28 cellular contexts compared by ENCODE assay signal in genomic region chr2:112954364-112954763, GRCh38. TPM values are rescaled to one million over a fixed set of nuclear protein-coding genes. Genes with fewer than 3 reads are reported as not detected.
A peak's percentile ranks its signal among the peaks of the same experiment; 100 is the strongest.
DNase-seq lines count a peak whose midpoint lies in the region; ATAC-seq, FAIRE-seq and TF ChIP-seq lines count a peak whose summit lies in the region.
"Had no signal": no experiment of that assay in that cellular context is flagged by ENCODE, and none has a peak within 500 bp of the region (broad histone marks: within the 10 kb centered on the region; RNA-seq: fewer than 3 reads in every experiment).

No MANE protein-coding gene starts in this region.

- FAIRE-seq in HepG2 (lab: Jason Lieb, UNC): no peak
- FAIRE-seq: A549, D721Med, GM12878, GM19239, H54 had no signal

- DNase-seq in HepG2 (ENCODE audit: low spot score) (no peak), right lobe of liver (no peak), epithelial cell of esophagus (ENCODE audit: low read depth) (peak; percentile 33), esophagus muscularis mucosa (ENCODE audit: extremely low spot score) (peak; percentile 66), NK-92 (lab: John Stamatoyannopoulos, UW; ENCODE audit: unreplicated experiment) (no peak), SW 1271 (lab: John Stamatoyannopoulos, UW) (no peak)
- DNase-seq in activated CD8-positive, alpha-beta memory T cell treated with anti-CD3 and anti-CD28 coated beads, Interleukin-2, amount 10 ng/mL, durations not matched to agents 7 days and 5 days: no peak
- DNase-seq: 8988T; ACHN; AML-193; BE2C; CD4-positive, alpha-beta T cell; CD8-positive, alpha-beta memory T cell; DMS 273 treated with DMSO at 0.1 percent for 48 hours; DMS79; EL; GDM1; HFFc6 had no signal

- H3K9me3 Mint-ChIP-seq in activated CD8-positive, alpha-beta memory T cell treated with anti-CD3 and anti-CD28 coated beads, Interleukin-2, amount 10 ng/mL, durations not matched to agents 7 days and 5 days (ENCODE audit: low read depth): no peaks in the 10 kb centered on the region
- H3K9me3 Mint-ChIP-seq: CD4-positive, alpha-beta T cell; HFFc6 had no signal

- in situ Hi-C loops in HepG2 (cut with HindIII; ENCODE audit: extremely low pct_ligation_motif_present, low pct_unique_long_range_greater_than_20kb): no loop called here

- H3K27ac ChIP-seq in HepG2 (ENCODE audit: extremely low read length, insufficient read depth, low read length) (no peak overlapping the region), right lobe of liver (no peak overlapping the region), esophagus muscularis mucosa (replicated peaks in 1 of 4) (no peak overlapping the region), thymus (ENCODE audit: low read depth) (peak overlapping the region; percentile 2)
- H3K27ac ChIP-seq: A549; BLaER1 treated with 17β-estradiol and CSF1 and Interleukin-3, amounts not matched to agents 10 nM and 100 nM had no signal

- WGBS in HepG2 (ENCODE audit: low lambda C conversion rate): 34% methylated on average over 7 of the region's 7 CpGs
- WGBS in right lobe of liver (ENCODE audit: insufficient coverage, low coverage, low lambda C conversion rate, missing lambda C conversion rate): 89% methylated on average over 6 of the region's 7 CpGs
- WGBS in esophagus muscularis mucosa: 91% methylated on average over 7 of the region's 7 CpGs
- 94% methylated on average over 7 of the region's 7 CpGs for WGBS in thymus

- H3K27me3 ChIP-seq in HepG2 (ENCODE audit: control insufficient read depth in 1 of 2, insufficient read depth in 2 of 2, low read length in 2 of 2) (peaks cover 0 to 21% of the 10 kb centered on the region in 2 experiments; a peak in 4 of 5 replicates), right lobe of liver (no peaks in the 10 kb centered on the region), esophagus muscularis mucosa (peaks cover 0 to 6% (median 0%) of the 10 kb centered on the region in 4 donors), thymus (ENCODE audit: control insufficient read depth, insufficient read depth) (no peaks in the 10 kb centered on the region)
- H3K27me3 ChIP-seq: BE2C; BLaER1 treated with 17β-estradiol and CSF1 and Interleukin-3, amounts not matched to agents 10 nM and 100 nM had no signal

- H3K27me3 Mint-ChIP-seq in activated CD8-positive, alpha-beta memory T cell treated with anti-CD3 and anti-CD28 coated beads, Interleukin-2, amount 10 ng/mL, durations not matched to agents 7 days and 5 days: peaks cover 38% of the 10 kb centered on the region

- H3K4me3 ChIP-seq in HepG2 (replicated peaks in 1 of 3; ENCODE audit: insufficient read depth in 1 of 3, low read depth in 2 of 3, low read length in 3 of 3): no peak overlapping the region
- no peak overlapping the region for H3K4me3 ChIP-seq in right lobe of liver
- H3K4me3 ChIP-seq in epithelial cell of esophagus (ENCODE audit: low read length): no peak overlapping the region
- no peak overlapping the region for H3K4me3 ChIP-seq in esophagus muscularis mucosa
- H3K4me3 ChIP-seq in thymus (ENCODE audit: low read length): no peak overlapping the region
- H3K4me3 ChIP-seq: A549; BLaER1 treated with 17β-estradiol and CSF1 and Interleukin-3, amounts not matched to agents 10 nM and 100 nM; GM12878; GM23338; HAP-1 had no signal

- H3K79me2 ChIP-seq in HepG2 (ENCODE audit: insufficient read depth, low read length): no peaks in the 10 kb centered on the region

- no peaks in the 10 kb centered on the region for H3K4me1 ChIP-seq in HepG2 (ENCODE audit: insufficient read depth, low read length)
- H3K4me1 ChIP-seq in right lobe of liver: no peaks in the 10 kb centered on the region
- H3K4me1 ChIP-seq in esophagus muscularis mucosa: no peaks in the 10 kb centered on the region
- H3K4me1 ChIP-seq in thymus (ENCODE audit: control insufficient read depth, insufficient read depth, low read length): no peaks in the 10 kb centered on the region
- H3K4me1 ChIP-seq: A549, BE2C, HAP-1 had no signal

- no peak for TF ChIP-seq CTCF in HepG2 (CRISPR knock-in tag; IDR thresholded peaks at IDR 0.05)
- TF ChIP-seq CTCF in right lobe of liver (IDR thresholded peaks at IDR 0.05): no peak
- no peak for TF ChIP-seq CTCF in epithelial cell of esophagus (IDR thresholded peaks at IDR 0.05; ENCODE audit: insufficient read depth, low read depth, low read length, missing control alignments)
- TF ChIP-seq CTCF in esophagus muscularis mucosa (IDR thresholded peaks at IDR 0.05): no peak

- ATAC-seq in HepG2: no peak
- no peak for ATAC-seq in right lobe of liver
- ATAC-seq in activated CD8-positive, alpha-beta memory T cell treated with anti-CD3 and anti-CD28 coated beads, Interleukin-2, amount 10 ng/mL, durations not matched to agents 7 days and 5 days: no peak
- ATAC-seq: A549, GM12878, GM23338 had no signal

- H4K20me1 ChIP-seq in HepG2 (ENCODE audit: insufficient read depth, low read length): no peaks in the 10 kb centered on the region
- H4K20me1 ChIP-seq: BLaER1 treated with 17β-estradiol and CSF1 and Interleukin-3, amounts not matched to agents 10 nM and 100 nM had no signal

- no peak overlapping the region for H3K9ac ChIP-seq in HepG2 (ENCODE audit: insufficient read depth, low read depth, low read length)
- H3K9ac ChIP-seq: BLaER1 treated with 17β-estradiol and CSF1 and Interleukin-3, amounts not matched to agents 10 nM and 100 nM had no signal

- TF ChIP-seq POLR2A in HepG2 (IDR thresholded peaks at IDR 0.05; ENCODE audit: insufficient read depth in 1 of 2, low read depth in 2 of 2, low read length in 2 of 2) (no peak), right lobe of liver (IDR thresholded peaks at IDR 0.05) (no peak), esophagus muscularis mucosa (IDR thresholded peaks at IDR 0.05; ENCODE audit: low read depth) (no peak)

- H2AFZ ChIP-seq in HepG2 (ENCODE audit: low read length): no peak overlapping the region
- H2AFZ ChIP-seq: GM23338 had no signal

- no peak overlapping the region for H3K27ac Mint-ChIP-seq in activated CD8-positive, alpha-beta memory T cell treated with anti-CD3 and anti-CD28 coated beads, Interleukin-2, amount 10 ng/mL, durations not matched to agents 7 days and 5 days
- H3K27ac Mint-ChIP-seq: CD14-positive monocyte; CD4-positive, alpha-beta T cell; CD8-positive, alpha-beta memory T cell; GM23338; HFFc6 had no signal

- H3K36me3 ChIP-seq in HepG2 (replicated peaks in 1 of 2; ENCODE audit: control insufficient read depth in 1 of 2, insufficient read depth in 2 of 2, low read length in 2 of 2) (no peaks in the 10 kb centered on the region), right lobe of liver (no peaks in the 10 kb centered on the region), esophagus muscularis mucosa (no peaks in the 10 kb centered on the region), thymus (ENCODE audit: control insufficient read depth, insufficient read depth) (no peaks in the 10 kb centered on the region)
- H3K36me3 ChIP-seq: BE2C; BLaER1 treated with 17β-estradiol and CSF1 and Interleukin-3, amounts not matched to agents 10 nM and 100 nM; HAP-1 had no signal

- intact Hi-C loops in HepG2 (cut with micrococcal nuclease; ENCODE audit: unreplicated experiment) (no loop called here), right lobe of liver (cut with DNase I) (no loop called here), esophagus muscularis mucosa (cut with DNase I) (loop anchor here (10.0 kb wide), 1 partner anchor 350 kb away; no protein-coding TSS in a partner anchor)

- CTCF ChIA-PET in HepG2 (lab: Yijun Ruan, JAX; ENCODE audit: low intra/inter-chr PET ratio, low total read pairs): no interaction called here
- CTCF ChIA-PET in activated CD8-positive, alpha-beta memory T cell treated with anti-CD3 and anti-CD28 coated beads, Interleukin-2, amount 10 ng/mL, durations not matched to agents 7 days and 5 days (lab: Charles Lee): interaction anchor here (1.3 to 2.4 kb wide), 4 partner anchors 12 to 205 kb away, joined by 4 to 12 read pairs (median 10); no protein-coding TSS in a partner anchor

- no TSS peak for BruUV-seq in HepG2 (replicated peaks; lab: Mats Ljungman, UMichigan)

- POLR2A ChIA-PET in HepG2 (lab: Yijun Ruan, JAX): no interaction called here

- no peaks in the 10 kb centered on the region for H3K36me3 Mint-ChIP-seq in activated CD8-positive, alpha-beta memory T cell treated with anti-CD3 and anti-CD28 coated beads, Interleukin-2, amount 10 ng/mL, durations not matched to agents 7 days and 5 days
- H3K36me3 Mint-ChIP-seq: CD14-positive monocyte; CD8-positive, alpha-beta memory T cell had no signal

- H3K4me2 ChIP-seq in HepG2 (ENCODE audit: low read depth, low read length): no peak overlapping the region
- H3K4me2 ChIP-seq: A549; BLaER1 treated with 17β-estradiol and CSF1 and Interleukin-3, amounts not matched to agents 10 nM and 100 nM; GM23338 had no signal

- no peak for TF ChIP-seq RAD21 in HepG2 (CRISPR knock-in tag; IDR thresholded peaks at IDR 0.05)

- no peaks in the 10 kb centered on the region for H3K9me3 ChIP-seq in HepG2 (ENCODE audit: low read length)
- no peaks in the 10 kb centered on the region for H3K9me3 ChIP-seq in right lobe of liver
- no peaks in the 10 kb centered on the region for H3K9me3 ChIP-seq in esophagus muscularis mucosa
- H3K9me3 ChIP-seq in thymus (ENCODE audit: control insufficient read depth): no peaks in the 10 kb centered on the region
- H3K9me3 ChIP-seq: A549, BE2C, HAP-1 had no signal

- no peak overlapping the region for H3K4me3 Mint-ChIP-seq in activated CD8-positive, alpha-beta memory T cell treated with anti-CD3 and anti-CD28 coated beads, Interleukin-2, amount 10 ng/mL, durations not matched to agents 7 days and 5 days
- H3K4me3 Mint-ChIP-seq: CD14-positive monocyte; CD4-positive, alpha-beta T cell; CD8-positive, alpha-beta memory T cell; GM23338; HFFc6 had no signal

- no peak for TF ChIP-seq EP300 in HepG2 (IDR thresholded peaks at IDR 0.05; ENCODE audit: low read depth in 2 of 2, low read length in 2 of 2)
- TF ChIP-seq EP300 in HepG2 (CRISPR knock-in tag; IDR thresholded peaks at IDR 0.05; ENCODE audit: borderline replicate concordance): no peak
- no peak for TF ChIP-seq EP300 in esophagus muscularis mucosa (IDR thresholded peaks at IDR 0.05)

- no peaks in the 10 kb centered on the region for H3K4me1 Mint-ChIP-seq in activated CD8-positive, alpha-beta memory T cell treated with anti-CD3 and anti-CD28 coated beads, Interleukin-2, amount 10 ng/mL, durations not matched to agents 7 days and 5 days
- H3K4me1 Mint-ChIP-seq: CD14-positive monocyte; CD8-positive, alpha-beta memory T cell; GM23338 had no signal

RNA-seq across cellular contexts. Expression of gene IL36G, which starts 23.4 kb away (rescaled TPM):
- not detected in 2 replicates for total RNA-seq in HepG2 (2016; rRNA removed; fragmentation: Illumina TruSeq; extraction: Trizol)
- not detected in 2 replicates for total RNA-seq in HepG2 (2016; cell fraction: cytosol; rRNA removed; fragmentation: Illumina TruSeq; extraction: Trizol; ENCODE audit: low read depth)
- not detected in 2 replicates for total RNA-seq in HepG2 (2016; cell fraction: insoluble cytoplasmic fraction; rRNA removed; fragmentation: Illumina TruSeq; extraction: Trizol)
- not detected in 2 replicates for total RNA-seq in HepG2 (2016; cell fraction: membrane; rRNA removed; fragmentation: Illumina TruSeq; extraction: Trizol)
- not detected in 2 replicates for total RNA-seq in HepG2 (2016; cell fraction: nucleus; rRNA removed; fragmentation: Illumina TruSeq; extraction: Trizol)
- 0.14 TPM in 1 of 2 replicates, not detected in the other for polyA plus RNA-seq in HepG2 (2011; rRNA removed)
- not detected in 2 replicates for polyA plus RNA-seq in HepG2 (2011; cell fraction: cytosol; rRNA removed)
- polyA plus RNA-seq in HepG2 (2011; cell fraction: nucleus; rRNA removed): 0.50 and 0.59 TPM in 2 replicates
- 0.15 TPM in 1 of 2 replicates, not detected in the other for polyA plus RNA-seq in HepG2 (2012)
- not detected in 2 replicates for polyA plus RNA-seq in HepG2 (2016; cell fraction: cytosol; fragmentation: Illumina TruSeq; extraction: Trizol; ENCODE audit: low read depth)
- polyA plus RNA-seq in HepG2 (2016; cell fraction: insoluble cytoplasmic fraction; fragmentation: Illumina TruSeq; extraction: Trizol; ENCODE audit: low read depth): not detected in 2 replicates
- polyA plus RNA-seq in HepG2 (2016; cell fraction: membrane; fragmentation: Illumina TruSeq; extraction: Trizol; ENCODE audit: low read depth): not detected in 2 replicates
- not detected in 2 replicates for polyA plus RNA-seq in HepG2 (2016; cell fraction: nucleus; fragmentation: Illumina TruSeq; extraction: Trizol; ENCODE audit: insufficient read depth, low read depth)
- polyA minus RNA-seq in HepG2 (2011; rRNA and poly(A)+ RNA removed; ENCODE audit: low replicate concordance): not detected in 2 replicates
- polyA minus RNA-seq in HepG2 (2011; cell fraction: cytosol; rRNA and poly(A)+ RNA removed): not detected in 2 replicates
- polyA minus RNA-seq in HepG2 (2011; cell fraction: nucleus; rRNA and poly(A)+ RNA removed): not detected in 2 replicates
- total RNA-seq in right lobe of liver: not detected
- not detected for total RNA-seq in esophagus muscularis mucosa
- 2.7 TPM for polyA plus RNA-seq in thymus
- not detected for total RNA-seq in activated CD8-positive, alpha-beta memory T cell treated with anti-CD3 and anti-CD28 coated beads, Interleukin-2, amount 10 ng/mL, durations not matched to agents 7 days and 5 days
- total RNA-seq: CD4-positive, alpha-beta T cell; CD8-positive, alpha-beta memory T cell; GM12878; GM23338; HFFc6 had no signal
- polyA plus RNA-seq: CD14-positive monocyte; CD8-positive, alpha-beta memory T cell; GM23338 had no signal

RNA-seq across cellular contexts. Expression of gene IL37, which starts 43.4 kb away (rescaled TPM):
- total RNA-seq in HepG2 (2016; rRNA removed; fragmentation: Illumina TruSeq; extraction: Trizol): not detected in 2 replicates
- total RNA-seq in HepG2 (2016; cell fraction: cytosol; rRNA removed; fragmentation: Illumina TruSeq; extraction: Trizol; ENCODE audit: low read depth): not detected in 2 replicates
- total RNA-seq in HepG2 (2016; cell fraction: insoluble cytoplasmic fraction; rRNA removed; fragmentation: Illumina TruSeq; extraction: Trizol): not detected in 2 replicates
- not detected in 2 replicates for total RNA-seq in HepG2 (2016; cell fraction: membrane; rRNA removed; fragmentation: Illumina TruSeq; extraction: Trizol)
- total RNA-seq in HepG2 (2016; cell fraction: nucleus; rRNA removed; fragmentation: Illumina TruSeq; extraction: Trizol): not detected in 2 replicates
- polyA plus RNA-seq in HepG2 (2011; rRNA removed): 0.16 TPM in 1 of 2 replicates, not detected in the other
- not detected in 2 replicates for polyA plus RNA-seq in HepG2 (2011; cell fraction: cytosol; rRNA removed)
- 0.54 and 0.80 TPM in 2 replicates for polyA plus RNA-seq in HepG2 (2011; cell fraction: nucleus; rRNA removed)
- not detected in 2 replicates for polyA plus RNA-seq in HepG2 (2012)
- not detected in 2 replicates for polyA plus RNA-seq in HepG2 (2016; cell fraction: cytosol; fragmentation: Illumina TruSeq; extraction: Trizol; ENCODE audit: low read depth)
- not detected in 2 replicates for polyA plus RNA-seq in HepG2 (2016; cell fraction: insoluble cytoplasmic fraction; fragmentation: Illumina TruSeq; extraction: Trizol; ENCODE audit: low read depth)
- not detected in 2 replicates for polyA plus RNA-seq in HepG2 (2016; cell fraction: membrane; fragmentation: Illumina TruSeq; extraction: Trizol; ENCODE audit: low read depth)
- 0.70 and 1.7 TPM in 2 replicates for polyA plus RNA-seq in HepG2 (2016; cell fraction: nucleus; fragmentation: Illumina TruSeq; extraction: Trizol; ENCODE audit: insufficient read depth, low read depth)
- not detected in 2 replicates for polyA minus RNA-seq in HepG2 (2011; rRNA and poly(A)+ RNA removed; ENCODE audit: low replicate concordance)
- not detected in 2 replicates for polyA minus RNA-seq in HepG2 (2011; cell fraction: cytosol; rRNA and poly(A)+ RNA removed)
- polyA minus RNA-seq in HepG2 (2011; cell fraction: nucleus; rRNA and poly(A)+ RNA removed): not detected in 2 replicates
- total RNA-seq in right lobe of liver: not detected
- total RNA-seq in esophagus muscularis mucosa: not detected
- polyA plus RNA-seq in thymus: 0.43 TPM
- total RNA-seq in activated CD8-positive, alpha-beta memory T cell treated with anti-CD3 and anti-CD28 coated beads, Interleukin-2, amount 10 ng/mL, durations not matched to agents 7 days and 5 days: not detected
- total RNA-seq: CD4-positive, alpha-beta T cell; CD8-positive, alpha-beta memory T cell; GM12878; GM23338; HFFc6 had no signal
- polyA plus RNA-seq: A549; CD14-positive monocyte; CD8-positive, alpha-beta memory T cell; GM23338 had no signal

RNA-seq across cellular contexts. Expression of gene IL36A, which starts 50.9 kb away (rescaled TPM):
- total RNA-seq in HepG2 (2016; rRNA removed; fragmentation: Illumina TruSeq; extraction: Trizol) (not detected in 2 replicates), right lobe of liver (not detected), esophagus muscularis mucosa (not detected)
- total RNA-seq in HepG2 (2016; cell fraction: cytosol; rRNA removed; fragmentation: Illumina TruSeq; extraction: Trizol; ENCODE audit: low read depth): not detected in 2 replicates
- total RNA-seq in HepG2 (2016; cell fraction: insoluble cytoplasmic fraction; rRNA removed; fragmentation: Illumina TruSeq; extraction: Trizol): not detected in 2 replicates
- not detected in 2 replicates for total RNA-seq in HepG2 (2016; cell fraction: membrane; rRNA removed; fragmentation: Illumina TruSeq; extraction: Trizol)
- not detected in 2 replicates for total RNA-seq in HepG2 (2016; cell fraction: nucleus; rRNA removed; fragmentation: Illumina TruSeq; extraction: Trizol)
- polyA plus RNA-seq in HepG2 (2011; rRNA removed) (not detected in 2 replicates), thymus (0.30 TPM)
- not detected in 2 replicates for polyA plus RNA-seq in HepG2 (2011; cell fraction: cytosol; rRNA removed)
- not detected in 2 replicates for polyA plus RNA-seq in HepG2 (2011; cell fraction: nucleus; rRNA removed)
- not detected in 2 replicates for polyA plus RNA-seq in HepG2 (2012)
- not detected in 2 replicates for polyA plus RNA-seq in HepG2 (2016; cell fraction: cytosol; fragmentation: Illumina TruSeq; extraction: Trizol; ENCODE audit: low read depth)
- polyA plus RNA-seq in HepG2 (2016; cell fraction: insoluble cytoplasmic fraction; fragmentation: Illumina TruSeq; extraction: Trizol; ENCODE audit: low read depth): not detected in 2 replicates
- not detected in 2 replicates for polyA plus RNA-seq in HepG2 (2016; cell fraction: membrane; fragmentation: Illumina TruSeq; extraction: Trizol; ENCODE audit: low read depth)
- polyA plus RNA-seq in HepG2 (2016; cell fraction: nucleus; fragmentation: Illumina TruSeq; extraction: Trizol; ENCODE audit: insufficient read depth, low read depth): not detected in 2 replicates
- polyA minus RNA-seq in HepG2 (2011; rRNA and poly(A)+ RNA removed; ENCODE audit: low replicate concordance): not detected in 2 replicates
- not detected in 2 replicates for polyA minus RNA-seq in HepG2 (2011; cell fraction: cytosol; rRNA and poly(A)+ RNA removed)
- polyA minus RNA-seq in HepG2 (2011; cell fraction: nucleus; rRNA and poly(A)+ RNA removed): not detected in 2 replicates
- under 1 TPM in 1 of 2 experiments, not detected in 1; 0.42 TPM for total RNA-seq in activated CD8-positive, alpha-beta memory T cell treated with anti-CD3 and anti-CD28 coated beads, Interleukin-2, amount 10 ng/mL, durations not matched to agents 7 days and 5 days
- total RNA-seq: CD8-positive, alpha-beta memory T cell; GM12878; GM23338; HFFc6 had no signal
- polyA plus RNA-seq: A549; CD14-positive monocyte; CD8-positive, alpha-beta memory T cell; GM12878; GM23338 had no signal

Comparison
In these comparisons a context has a peak if more than half of its experiments do, and no peak if none do; other contexts are left out.
1. DNase-seq: peak in epithelial cell of esophagus (single experiment) and esophagus muscularis mucosa (single experiment); none in HepG2 (single experiment), right lobe of liver (0 of 3), activated CD8-positive, alpha-beta memory T cell treated with anti-CD3 and anti-CD28 coated beads, Interleukin-2, amount 10 ng/mL, durations not matched to agents 7 days and 5 days (single experiment), NK-92 (single experiment) and SW 1271 (0 of 2).